In the genomic region with DNA sequence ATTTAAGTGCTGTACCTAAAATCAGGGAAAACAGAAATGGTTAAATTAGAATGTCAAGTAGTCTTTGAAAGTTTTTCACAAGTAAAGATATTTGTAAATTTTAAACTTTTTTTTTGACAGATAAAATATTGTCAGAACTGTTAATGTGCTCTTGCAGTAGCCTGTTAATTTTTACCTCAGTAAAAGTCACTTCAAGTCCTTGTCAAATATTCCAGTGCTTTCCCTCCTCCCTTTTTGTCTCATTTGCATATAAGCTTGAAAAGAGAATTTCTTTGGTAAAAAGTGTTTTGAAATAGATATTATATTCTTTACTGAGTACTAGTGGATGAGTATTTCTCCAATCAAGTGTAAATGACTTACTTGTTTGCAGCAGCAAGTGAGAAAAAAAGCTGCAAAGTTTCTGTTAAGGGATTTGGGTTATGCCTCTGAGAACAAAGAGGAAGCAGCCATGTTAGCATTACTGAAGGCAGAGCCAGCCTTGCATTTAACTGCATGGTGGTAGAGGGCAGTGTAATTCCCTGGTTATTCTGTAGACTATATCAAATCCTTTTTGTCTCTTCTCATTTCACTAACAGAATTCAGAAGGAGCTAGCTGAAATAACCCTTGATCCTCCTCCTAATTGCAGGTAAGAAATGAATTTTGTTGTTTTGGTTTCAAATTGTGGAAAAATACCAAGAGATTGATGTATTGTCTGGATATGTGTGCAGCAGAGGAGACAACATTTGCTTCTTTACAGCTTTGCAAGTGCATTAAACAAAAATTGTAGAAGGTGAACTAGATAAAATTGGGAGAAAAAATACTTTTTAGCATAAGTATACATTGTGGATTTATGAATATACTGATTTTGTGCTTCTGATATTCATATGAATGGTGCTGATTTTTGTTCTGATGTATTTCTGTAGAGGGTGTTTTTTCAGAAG, we compare ENCODE assay signal across 1 cellular context.
TF ChIP-seq lines count a peak whose summit lies in the region.

No MANE protein-coding gene starts in this region.

TF ChIP-seq in H1, 55 proteins besides CTCF, POLR2A, EP300 and RAD21:
- TF ChIP-seq KDM4A (IDR thresholded peaks at IDR 0.05; ENCODE audit: low read depth, low read length, severe bottlenecking) (no peak), CHD1 (IDR thresholded peaks at IDR 0.05; ENCODE audit: low read depth, low read length) (no peak), NRF1 (IDR thresholded peaks at IDR 0.05; ENCODE audit: low read depth, low read length) (no peak), BACH1 (IDR thresholded peaks at IDR 0.05; ENCODE audit: low read length) (no peak), SP1 (IDR thresholded peaks at IDR 0.05; ENCODE audit: low read depth, low read length) (no peak), BCL11A (IDR thresholded peaks at IDR 0.05; ENCODE audit: low read depth in 2 of 2, low read length in 2 of 2) (no peak), JUND (IDR thresholded peaks at IDR 0.05; ENCODE audit: low read length) (no peak), POLR2AphosphoS5 (IDR thresholded peaks at IDR 0.05; ENCODE audit: low read depth, low read length) (peak; percentile 28; the same call in 1 of the 2 replicates), YY1 (IDR thresholded peaks at IDR 0.05; ENCODE audit: low read depth, low read length) (peak; percentile 92), HDAC6 (IDR thresholded peaks at IDR 0.05; ENCODE audit: low read depth, low read length) (no peak), ASH2L (IDR thresholded peaks at IDR 0.05; ENCODE audit: low read length) (no peak), CHD2 (IDR thresholded peaks at IDR 0.05; ENCODE audit: low read length) (no peak), TCF12 (IDR thresholded peaks at IDR 0.05; ENCODE audit: low read depth, low read length) (no peak)
- TF ChIP-seq, protein P1, sequence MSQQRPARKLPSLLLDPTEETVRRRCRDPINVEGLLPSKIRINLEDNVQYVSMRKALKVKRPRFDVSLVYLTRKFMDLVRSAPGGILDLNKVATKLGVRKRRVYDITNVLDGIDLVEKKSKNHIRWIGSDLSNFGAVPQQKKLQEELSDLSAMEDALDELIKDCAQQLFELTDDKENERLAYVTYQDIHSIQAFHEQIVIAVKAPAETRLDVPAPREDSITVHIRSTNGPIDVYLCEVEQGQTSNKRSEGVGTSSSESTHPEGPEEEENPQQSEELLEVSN (IDR thresholded peaks at IDR 0.05) = no peak
- TF ChIP-seq, protein P2, sequence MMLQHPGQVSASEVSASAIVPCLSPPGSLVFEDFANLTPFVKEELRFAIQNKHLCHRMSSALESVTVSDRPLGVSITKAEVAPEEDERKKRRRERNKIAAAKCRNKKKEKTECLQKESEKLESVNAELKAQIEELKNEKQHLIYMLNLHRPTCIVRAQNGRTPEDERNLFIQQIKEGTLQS (IDR thresholded peaks at IDR 0.05; ENCODE audit: insufficient read depth, low read depth, low read length) = no peak
TF ChIP-seq in H1: peak in this region for 2.
